In genomic region chr16:86048882-86049585, GRCh38 we compare ENCODE assay signal across 19 cellular contexts.
A peak's percentile ranks its signal among the peaks of the same experiment; 100 is the strongest.
DNase-seq lines count a peak whose midpoint lies in the region; ATAC-seq and TF ChIP-seq lines count a peak whose summit lies in the region.
"Had no signal": no experiment of that assay in that cellular context is flagged by ENCODE, and none has a peak within 500 bp of the region (broad histone marks: within the 10 kb centered on the region; RNA-seq: fewer than 3 reads in every experiment).

No MANE protein-coding gene starts in this region.

- DNase-seq in OCI-LY7 (ENCODE audit: low spot score): peak; percentile 8
- peak; percentile 54 for DNase-seq in iPS-NIHi11 (ENCODE audit: low spot score)
- DNase-seq in stimulated activated naive CD4-positive, alpha-beta T cell (lab: John Stamatoyannopoulos, UW): no peak
- DNase-seq: activated CD8-positive, alpha-beta memory T cell treated with anti-CD3 and anti-CD28 coated beads, Interleukin-2, amount 50 U/mL, for 48 hours; cortex of kidney; EL; foreskin melanocyte; Kasumi-1; NCI-H774; stimulated activated CD4-positive, alpha-beta T cell treated with anti-CD3 and anti-CD28 coated beads, Interleukin-4, amount 100 ng/mL, for 1 hour; substantia nigra had no signal

- H2AFZ ChIP-seq in OCI-LY7 (ENCODE audit: low read length): no peak overlapping the region
- H2AFZ ChIP-seq: parathyroid adenoma had no signal

- H3K4me2 ChIP-seq in BLaER1 (peak overlapping the region; percentile 84), OCI-LY7 (ENCODE audit: low read length) (no peak overlapping the region)

- H3K27me3 ChIP-seq in BLaER1: no peaks in the 10 kb centered on the region

- H4K20me1 ChIP-seq in BLaER1: no peaks in the 10 kb centered on the region
- no peaks in the 10 kb centered on the region for H4K20me1 ChIP-seq in OCI-LY7 (ENCODE audit: insufficient read depth, low read length)

- ATAC-seq in HG03045 (IDR thresholded peaks at IDR 0.05; ENCODE audit: unreplicated experiment): no peak
- no peak for ATAC-seq in HG03039 (IDR thresholded peaks at IDR 0.05; ENCODE audit: unreplicated experiment)
- ATAC-seq in GM18511 (IDR thresholded peaks at IDR 0.05; ENCODE audit: unreplicated experiment): no peak
- ATAC-seq: activated CD4-positive, CD25-positive, alpha-beta regulatory T cell treated with anti-CD3 and anti-CD28 coated beads, Interleukin-2, amount 50 U/mL, for 24 hours had no signal

- H3K27ac ChIP-seq in BLaER1 (no peak overlapping the region), OCI-LY7 (ENCODE audit: low read depth, low read length, poor library complexity, severe bottlenecking) (no peak overlapping the region)
- H3K27ac ChIP-seq: parathyroid adenoma, RWPE1 had no signal

- H3K4me1 ChIP-seq in BLaER1: peaks cover 51% of the 10 kb centered on the region
- no peaks in the 10 kb centered on the region for H3K4me1 ChIP-seq in OCI-LY7 (ENCODE audit: insufficient read depth, low read length, poor library complexity, severe bottlenecking)
- H3K4me1 ChIP-seq: parathyroid adenoma had no signal

- H3K4me3 ChIP-seq in BLaER1 (no peak overlapping the region), OCI-LY7 (ENCODE audit: low read depth, low read length, poor library complexity, severe bottlenecking) (no peak overlapping the region)

- intact Hi-C loops in OCI-LY7 (cut with micrococcal nuclease; ENCODE audit: unreplicated experiment): no loop called here

- H3K9ac ChIP-seq in BLaER1: no peak overlapping the region
- H3K9ac ChIP-seq: parathyroid adenoma had no signal

- no peaks in the 10 kb centered on the region for H3K36me3 ChIP-seq in BLaER1
- H3K36me3 ChIP-seq in OCI-LY7 (ENCODE audit: insufficient read depth, low read length): no peaks in the 10 kb centered on the region

- H3K79me2 ChIP-seq in OCI-LY7 (ENCODE audit: insufficient read depth, low read depth, low read length): no peaks in the 10 kb centered on the region
- H3K79me2 ChIP-seq: parathyroid adenoma had no signal

- POLR2A ChIA-PET in OCI-LY7 (lab: Charles Lee): no interaction called here

- CTCF ChIA-PET in OCI-LY7 (lab: Charles Lee; ENCODE audit: unreplicated experiment): no interaction called here

- TF ChIP-seq CTCF in GM12873 (IDR thresholded peaks at IDR 0.05; ENCODE audit: insufficient read depth, low read depth, low read length, missing control alignments) (peak; percentile 41), OCI-LY7 (conservative IDR thresholded peaks at IDR 0.05; ENCODE audit: low read length) (peak; percentile 66)

- no peaks in the 10 kb centered on the region for H3K9me2 ChIP-seq in OCI-LY7 (ENCODE audit: insufficient read depth, low read length)

- BruUV-seq in OCI-LY7 (replicated peaks; lab: Mats Ljungman, UMichigan): no TSS peak

- H3K9me3 ChIP-seq in BLaER1 (no peaks in the 10 kb centered on the region), OCI-LY7 (ENCODE audit: low read length) (no peaks in the 10 kb centered on the region)

Comparison
In these comparisons a context has a peak if more than half of its experiments do, and no peak if none do; other contexts are left out.
1. DNase-seq: peak in OCI-LY7 (single experiment) and iPS-NIHi11 (single experiment); none in stimulated activated naive CD4-positive, alpha-beta T cell (0 of 6).